Comparison of ENCODE assay signal across 8 cellular contexts in genomic region chrX:46686003-46686645, GRCh38.
DNase-seq lines count a peak whose midpoint lies in the region; ATAC-seq and TF ChIP-seq lines count a peak whose summit lies in the region.

No MANE protein-coding gene starts in this region.

- 28% methylated on average over 5 of the region's 5 CpGs for WGBS in esophagus muscularis mucosa

- CTCF ChIA-PET in activated B cell treated with CpG ODN at 0.5 μM for 24 hours (lab: Charles Lee) = interaction anchor here (1.1 to 2.1 kb wide), 4 partner anchors 72 to 111 kb away, joined by 3 to 6 read pairs (median 4); partner anchors contain the start of gene SLC9A7

- H3K9ac ChIP-seq in neural progenitor cell = no peak overlapping the region

- H3K27me3 ChIP-seq in esophagus muscularis mucosa (no peaks in the 10 kb centered on the region), neural progenitor cell (no peaks in the 10 kb centered on the region)

- no peak overlapping the region for H3K27ac ChIP-seq in esophagus muscularis mucosa (replicated peaks in 1 of 4)
- no peak overlapping the region for H3K27ac ChIP-seq in neural progenitor cell

- H3K36me3 ChIP-seq in esophagus muscularis mucosa = no peaks in the 10 kb centered on the region
- H3K36me3 ChIP-seq in neural progenitor cell = no peaks in the 10 kb centered on the region

- TF ChIP-seq EP300 in esophagus muscularis mucosa (IDR thresholded peaks at IDR 0.05) = no peak

- no peaks in the 10 kb centered on the region for H4K20me1 ChIP-seq in neural progenitor cell (ENCODE audit: low read depth)

- H3K9me3 ChIP-seq in esophagus muscularis mucosa (no peaks in the 10 kb centered on the region), neural progenitor cell (ENCODE audit: low read depth) (peaks cover 5% of the 10 kb centered on the region)

- H3K9me3 Mint-ChIP-seq in activated B cell treated with CpG ODN at 0.5 μM for 24 hours (no peaks in the 10 kb centered on the region), neural progenitor cell (no peaks in the 10 kb centered on the region)

- H3K4me1 Mint-ChIP-seq in activated B cell treated with CpG ODN at 0.5 μM for 24 hours (peaks cover 57% of the 10 kb centered on the region), neural progenitor cell (no peaks in the 10 kb centered on the region)

- H3K4me3 ChIP-seq in LNCaP clone FGC (ENCODE audit: low read depth, low read length) = no peak overlapping the region
- no peak overlapping the region for H3K4me3 ChIP-seq in esophagus muscularis mucosa
- no peak overlapping the region for H3K4me3 ChIP-seq in neural progenitor cell

- POLR2A ChIA-PET in activated B cell treated with CpG ODN at 0.5 μM for 24 hours (lab: Charles Lee) = no interaction called here

- intact Hi-C loops in activated B cell treated with CpG ODN at 0.5 μM for 24 hours (cut with micrococcal nuclease) (loop anchor here (1.0 to 5.0 kb wide), 4 partner anchors 44 to 131 kb away; partner anchors contain the start of gene SLC9A7), esophagus muscularis mucosa (cut with DNase I) (loop anchor here (5.0 kb wide), 2 partner anchors 114 to 129 kb away; partner anchors contain the start of gene CHST7)

- no peaks in the 10 kb centered on the region for H3K27me3 Mint-ChIP-seq in activated B cell treated with CpG ODN at 0.5 μM for 24 hours
- H3K27me3 Mint-ChIP-seq in neural progenitor cell (ENCODE audit: insufficient read depth, low read depth) = no peaks in the 10 kb centered on the region

- peak; percentile 38 for TF ChIP-seq CTCF in GM10266 (IDR thresholded peaks at IDR 0.05; ENCODE audit: control insufficient read depth, insufficient read depth, low read depth, missing control alignments)
- TF ChIP-seq CTCF in LNCaP clone FGC (IDR thresholded peaks at IDR 0.05; ENCODE audit: control insufficient read depth, extremely low read depth, insufficient read depth) = peak; percentile 52
- no peak for TF ChIP-seq CTCF in activated B cell treated with CpG ODN at 0.5 μM for 24 hours (IDR thresholded peaks at IDR 0.05)
- TF ChIP-seq CTCF in esophagus muscularis mucosa (IDR thresholded peaks at IDR 0.05) = peak; percentile 48 to 66 (median 55)
- TF ChIP-seq CTCF in neural progenitor cell (IDR thresholded peaks at IDR 0.05) = peak; percentile 75

- H3K4me2 ChIP-seq in neural progenitor cell = no peak overlapping the region

- peaks cover 20% of the 10 kb centered on the region for H3K36me3 Mint-ChIP-seq in activated B cell treated with CpG ODN at 0.5 μM for 24 hours (ENCODE audit: low read depth)
- no peaks in the 10 kb centered on the region for H3K36me3 Mint-ChIP-seq in neural progenitor cell

- no peak for TF ChIP-seq POLR2A in esophagus muscularis mucosa (IDR thresholded peaks at IDR 0.05; ENCODE audit: low read depth)

- no peaks in the 10 kb centered on the region for H3K79me2 ChIP-seq in neural progenitor cell (ENCODE audit: low read depth)

- H3F3A ChIP-seq in neural progenitor cell (ENCODE audit: low read depth) = no peaks in the 10 kb centered on the region

- no peak overlapping the region for H2AFZ ChIP-seq in neural progenitor cell (replicated peaks)

- H3K4me1 ChIP-seq in esophagus muscularis mucosa (no peaks in the 10 kb centered on the region), neural progenitor cell (no peaks in the 10 kb centered on the region)

- peak; percentile 37 for DNase-seq in AG08396 (ENCODE audit: low spot score)
- DNase-seq in GM10266 (ENCODE audit: extremely low spot score) = peak; percentile 8
- no peak for DNase-seq in LNCaP clone FGC (ENCODE audit: low read depth)
- DNase-seq in activated B cell treated with CpG ODN at 0.5 μM for 24 hours = no peak
- DNase-seq in esophagus muscularis mucosa (ENCODE audit: extremely low spot score) = no peak
- DNase-seq in neural progenitor cell (ENCODE audit: low spot score) = peak; percentile 44
- no peak for DNase-seq in epidermal melanocyte (ENCODE audit: insufficient read length, low spot score)

- ATAC-seq in activated B cell treated with CpG ODN at 0.5 μM for 24 hours (ENCODE audit: low read depth) = peak; percentile 65
- no peak for ATAC-seq in HG02571 (IDR thresholded peaks at IDR 0.05; ENCODE audit: unreplicated experiment)

- H3K4me3 Mint-ChIP-seq in activated B cell treated with CpG ODN at 0.5 μM for 24 hours (no peak overlapping the region), neural progenitor cell (no peak overlapping the region)

- H3K27ac Mint-ChIP-seq in activated B cell treated with CpG ODN at 0.5 μM for 24 hours (no peak overlapping the region), neural progenitor cell (no peak overlapping the region)

Comparison
In these comparisons a context has a peak if more than half of its experiments do, and no peak if none do; other contexts are left out.
1. DNase-seq: peak in AG08396 (single experiment), GM10266 (single experiment) and neural progenitor cell (single experiment); none in LNCaP clone FGC (single experiment), activated B cell treated with CpG ODN at 0.5 μM for 24 hours (single experiment), esophagus muscularis mucosa (single experiment) and epidermal melanocyte (single experiment).